8 cellular contexts compared by ENCODE assay signal in genomic region chr11:118895093-118896039, GRCh38. TPM values are rescaled to one million over a fixed set of nuclear protein-coding genes. Genes with fewer than 3 reads are reported as not detected.
A peak's percentile ranks its signal among the peaks of the same experiment; 100 is the strongest.
DNase-seq lines count a peak whose midpoint lies in the region; ATAC-seq lines count a peak whose summit lies in the region.

No MANE protein-coding gene starts in this region.

- H3K9me3 Mint-ChIP-seq in CD8-positive, alpha-beta memory T cell: peaks cover 0 to 2% (median 0%) of the 10 kb centered on the region in 5 donors
- H3K9me3 Mint-ChIP-seq in immature natural killer cell: peaks cover 0 to 2% (median 0%) of the 10 kb centered on the region in 6 donors

- peak overlapping the region; percentile 53 for H3K4me3 ChIP-seq in CD8-positive, alpha-beta memory T cell (ENCODE audit: low read length)

- POLR2A ChIA-PET in CD8-positive, alpha-beta memory T cell (lab: Charles Lee): interaction anchor here (0.5 to 2.8 kb wide), 15 partner anchors 11 to 948 kb away, joined by 3 to 59 read pairs (median 4); partner anchors contain the start of genes BCL9L and DDX6

- DNase-seq in CD8-positive, alpha-beta memory T cell: peak; percentile 55 to 86 (median 75)
- DNase-seq in activated CD4-positive, alpha-beta T cell treated with anti-CD3 and anti-CD28 coated beads for 4 hours: peak; percentile 74 to 76
- no peak for DNase-seq in immature natural killer cell
- no peak for DNase-seq in LoVo (ENCODE audit: low spot score)
- no peak for DNase-seq in UCSD-AML1 (lab: John Stamatoyannopoulos, UW; ENCODE audit: unreplicated experiment)

- peaks cover 10% of the 10 kb centered on the region for H3K36me3 ChIP-seq in CD8-positive, alpha-beta memory T cell (ENCODE audit: insufficient read depth, low read length)

- H3K9me3 ChIP-seq in CD8-positive, alpha-beta memory T cell (ENCODE audit: low read length): no peaks in the 10 kb centered on the region

- peak overlapping the region; percentile 40 to 83 (median 75) for H3K4me3 Mint-ChIP-seq in CD8-positive, alpha-beta memory T cell
- peak overlapping the region in 1 of 5 donors; percentile 50 for H3K4me3 Mint-ChIP-seq in immature natural killer cell

- peaks cover 0 to 5% of the 10 kb centered on the region in 2 donors for H3K27me3 Mint-ChIP-seq in CD8-positive, alpha-beta memory T cell
- peaks cover 7 to 14% (median 12%) of the 10 kb centered on the region in 3 donors for H3K27me3 Mint-ChIP-seq in immature natural killer cell (ENCODE audit: low read depth in 3 of 3)

- CTCF ChIA-PET in CD8-positive, alpha-beta memory T cell (lab: Charles Lee): interaction anchor here (0.6 to 3.8 kb wide), 24 partner anchors 10 to 206 kb away, joined by 3 to 42 read pairs (median 4); partner anchors contain the start of genes BCL9L, CXCR5, DDX6 and UPK2

- peaks cover 64 to 85% (median 73%) of the 10 kb centered on the region in 3 donors for H3K4me1 Mint-ChIP-seq in CD8-positive, alpha-beta memory T cell
- peaks cover 45 to 46% of the 10 kb centered on the region in 2 donors for H3K4me1 Mint-ChIP-seq in immature natural killer cell

- H3K4me1 ChIP-seq in CD8-positive, alpha-beta memory T cell (ENCODE audit: insufficient read depth, low read length): peaks cover 73% of the 10 kb centered on the region

- H3K27me3 ChIP-seq in CD8-positive, alpha-beta memory T cell (ENCODE audit: insufficient read depth, low read length, poor library complexity, severe bottlenecking): no peaks in the 10 kb centered on the region

- peak overlapping the region; percentile 54 for H3K27ac ChIP-seq in CD8-positive, alpha-beta memory T cell (ENCODE audit: low read depth, low read length)

- H3K36me3 Mint-ChIP-seq in CD8-positive, alpha-beta memory T cell: peaks cover 0 to 57% (median 1%) of the 10 kb centered on the region in 3 donors
- H3K36me3 Mint-ChIP-seq in immature natural killer cell: peaks cover 0 to 7% (median 0%) of the 10 kb centered on the region in 3 donors

- peak overlapping the region; percentile 84 to 97 (median 90) for H3K27ac Mint-ChIP-seq in CD8-positive, alpha-beta memory T cell
- peak overlapping the region; percentile 51 to 91 (median 80) for H3K27ac Mint-ChIP-seq in immature natural killer cell

- peak; percentile 46 for ATAC-seq in HG02571 (IDR thresholded peaks at IDR 0.05; ENCODE audit: unreplicated experiment)
- no peak for ATAC-seq in GM18519 (IDR thresholded peaks at IDR 0.05; ENCODE audit: low FRiP score, unreplicated experiment)
- ATAC-seq in GM19467 (IDR thresholded peaks at IDR 0.05; ENCODE audit: unreplicated experiment): no peak

RNA-seq across cellular contexts. Expression of gene CXCR5, which starts 11.7 kb away (rescaled TPM):
- total RNA-seq in CD8-positive, alpha-beta memory T cell: 1 to 10 TPM; 5.8 to 6.3 TPM
- 4.5 TPM for polyA plus RNA-seq in CD8-positive, alpha-beta memory T cell
- polyA plus RNA-seq in immature natural killer cell: under 1 TPM in 2 of 3 donors, not detected in 1; 0.05 to 0.30 TPM

RNA-seq across cellular contexts. Expression of gene BCL9L, which starts 30.4 kb away (rescaled TPM):
- 10 to 100 TPM; 39.6 to 42.8 TPM for total RNA-seq in CD8-positive, alpha-beta memory T cell
- 9.1 TPM for polyA plus RNA-seq in CD8-positive, alpha-beta memory T cell
- 10 to 100 TPM in 1 of 3 donors, 1 to 10 TPM in 1, not detected in 1; 2.2 to 10.5 TPM for polyA plus RNA-seq in immature natural killer cell

Comparison
In these comparisons a context has a peak if more than half of its experiments do, and no peak if none do; other contexts are left out.
1. DNase-seq: peak in CD8-positive, alpha-beta memory T cell (5 of 5) and activated CD4-positive, alpha-beta T cell treated with anti-CD3 and anti-CD28 coated beads for 4 hours (2 of 2); none in immature natural killer cell (0 of 3), LoVo (single experiment) and UCSD-AML1 (single experiment).